In genomic region chr6:126419901-126420300, GRCh38 we compare ENCODE assay signal across 36 cellular contexts.
A peak's percentile ranks its signal among the peaks of the same experiment; 100 is the strongest.
DNase-seq lines count a peak whose midpoint lies in the region; ATAC-seq, FAIRE-seq and TF ChIP-seq lines count a peak whose summit lies in the region.
"Had no signal": no experiment of that assay in that cellular context is flagged by ENCODE, and none has a peak within 500 bp of the region (broad histone marks: within the 10 kb centered on the region; RNA-seq: fewer than 3 reads in every experiment).

No MANE protein-coding gene starts in this region.

- TF ChIP-seq CTCF in HepG2 (CRISPR knock-in tag; IDR thresholded peaks at IDR 0.05): no peak
- no peak for TF ChIP-seq CTCF in right lobe of liver (IDR thresholded peaks at IDR 0.05)
- no peak for TF ChIP-seq CTCF in A549 (IDR thresholded peaks at IDR 0.05)
- TF ChIP-seq CTCF in IMR-90 (conservative IDR thresholded peaks at IDR 0.05; ENCODE audit: low read depth, low read length): no peak
- TF ChIP-seq CTCF in K562 (IDR thresholded peaks at IDR 0.05 in 2 of 3, conservative IDR thresholded peaks at IDR 0.05 in 1 of 3; ENCODE audit: insufficient read depth in 2 of 3, low read depth in 1 of 3, low read length in 3 of 3): no peak
- no peak for TF ChIP-seq CTCF in H9 (conservative IDR thresholded peaks at IDR 0.05)

- no peak for TF ChIP-seq POLR2A in HepG2 (IDR thresholded peaks at IDR 0.05; ENCODE audit: insufficient read depth in 1 of 2, low read depth in 2 of 2, low read length in 2 of 2)
- TF ChIP-seq POLR2A in right lobe of liver (IDR thresholded peaks at IDR 0.05): no peak
- TF ChIP-seq POLR2A in A549 (IDR thresholded peaks at IDR 0.05; ENCODE audit: low read length): no peak
- TF ChIP-seq POLR2A in IMR-90 (IDR thresholded peaks at IDR 0.05; ENCODE audit: low read depth, low read length): no peak
- TF ChIP-seq POLR2A in K562 (conservative IDR thresholded peaks at IDR 0.05): no peak

- no peak overlapping the region for H3K4me2 ChIP-seq in HepG2 (ENCODE audit: low read depth, low read length)
- no peak overlapping the region for H3K4me2 ChIP-seq in A549
- no peak overlapping the region for H3K4me2 ChIP-seq in IMR-90 (ENCODE audit: low read depth, low read length)
- no peak overlapping the region for H3K4me2 ChIP-seq in K562 (ENCODE audit: insufficient read depth, low read length)
- H3K4me2 ChIP-seq in H9 (ENCODE audit: insufficient read depth, insufficient read length, low read length): no peak overlapping the region
- H3K4me2 ChIP-seq: BLaER1; BLaER1 treated with 17β-estradiol and CSF1 and Interleukin-3, amounts not matched to agents 10 nM and 100 nM had no signal

- H3K36me3 ChIP-seq in HepG2 (replicated peaks in 1 of 2; ENCODE audit: control insufficient read depth in 1 of 2, insufficient read depth in 2 of 2, low read length in 2 of 2) (no peaks in the 10 kb centered on the region), right lobe of liver (no peaks in the 10 kb centered on the region), IMR-90 (ENCODE audit: control insufficient read depth, insufficient read depth, low read length) (no peaks in the 10 kb centered on the region), K562 (ENCODE audit: control insufficient read depth, insufficient read depth, low read length) (no peaks in the 10 kb centered on the region)
- H3K36me3 ChIP-seq: BE2C; BLaER1; BLaER1 treated with 17β-estradiol and CSF1 and Interleukin-3, amounts not matched to agents 10 nM and 100 nM had no signal

- H3T11ph ChIP-seq in H9 (ENCODE audit: low read length): no peak overlapping the region

- no peak overlapping the region for H3K18ac ChIP-seq in IMR-90 (ENCODE audit: low read depth, low read length)
- no peak overlapping the region for H3K18ac ChIP-seq in H9 (ENCODE audit: insufficient read length, low read depth, low read length)

- no peaks in the 10 kb centered on the region for H3K23me2 ChIP-seq in H9 (ENCODE audit: insufficient read length, low read depth, low read length, poor library complexity, severe bottlenecking)

- H2BK15ac ChIP-seq in IMR-90 (ENCODE audit: low read depth, low read length) (no peak overlapping the region), H9 (ENCODE audit: low read depth, low read length) (no peak overlapping the region)

- H3K79me2 ChIP-seq in HepG2 (ENCODE audit: insufficient read depth, low read length) (no peaks in the 10 kb centered on the region), K562 (ENCODE audit: control insufficient read depth, insufficient read depth, low read length) (no peaks in the 10 kb centered on the region), H9 (ENCODE audit: insufficient read depth, low read length) (no peaks in the 10 kb centered on the region)

- ATAC-seq in HepG2: no peak
- ATAC-seq in right lobe of liver: no peak
- ATAC-seq in A549: no peak
- ATAC-seq in IMR-90 (ENCODE audit: low read depth): no peak
- no peak for ATAC-seq in K562
- ATAC-seq: CD8-positive, alpha-beta T cell had no signal

- no peak overlapping the region for H3K4me3 Mint-ChIP-seq in H9
- H3K4me3 Mint-ChIP-seq: B cell; CD14-positive monocyte; CD4-positive, alpha-beta memory T cell; CD4-positive, alpha-beta T cell; CD4-positive, CD25-positive, alpha-beta regulatory T cell; CD8-positive, alpha-beta memory T cell; CD8-positive, alpha-beta T cell had no signal

- in situ Hi-C loops in HepG2 (cut with HindIII; ENCODE audit: extremely low pct_ligation_motif_present, low pct_unique_long_range_greater_than_20kb): no loop called here
- in situ Hi-C loops in IMR-90 (cut with MboI; ENCODE audit: low sequenced_read_pairs): no loop called here
- in situ Hi-C loops in K562 (cut with MboI): no loop called here

- H3K4me3 ChIP-seq in HepG2 (replicated peaks in 1 of 3; ENCODE audit: insufficient read depth in 1 of 3, low read depth in 2 of 3, low read length in 3 of 3): no peak overlapping the region
- no peak overlapping the region for H3K4me3 ChIP-seq in right lobe of liver
- no peak overlapping the region for H3K4me3 ChIP-seq in A549
- H3K4me3 ChIP-seq in IMR-90 (ENCODE audit: insufficient read depth, low read depth, low read length): no peak overlapping the region
- H3K4me3 ChIP-seq in K562: no peak overlapping the region
- H3K4me3 ChIP-seq: BLaER1; BLaER1 treated with 17β-estradiol and CSF1 and Interleukin-3, amounts not matched to agents 10 nM and 100 nM had no signal

- H3K27ac ChIP-seq in HepG2 (ENCODE audit: extremely low read length, insufficient read depth, low read length) (no peak overlapping the region), right lobe of liver (no peak overlapping the region), A549 (no peak overlapping the region), IMR-90 (ENCODE audit: insufficient read depth, low read length) (no peak overlapping the region), K562 (ENCODE audit: extremely low read depth, low read depth, low read length) (no peak overlapping the region), H9 (ENCODE audit: insufficient read length, low read depth, low read length) (no peak overlapping the region)
- H3K27ac ChIP-seq: 22Rv1; BLaER1; BLaER1 treated with 17β-estradiol and CSF1 and Interleukin-3, amounts not matched to agents 10 nM and 100 nM; C4-2B had no signal

- DNase-seq in HepG2 (ENCODE audit: low spot score) (no peak), right lobe of liver (no peak), A549 (ENCODE audit: low read depth in 1 of 2, low spot score in 1 of 2) (no peak), IMR-90 (no peak), K562 (ENCODE audit: extremely low read depth in 1 of 4, low spot score in 3 of 4) (no peak), H9 (no peak), NCI-H524 (lab: John Stamatoyannopoulos, UW) (no peak), NCI-H524 treated with DMSO at 0.1 percent for 48 hours (lab: John Stamatoyannopoulos, UW) (no peak)
- DNase-seq: 8988T; ACHN; AML-193; BE2C; C1 segment of cervical spinal cord; Caco-2; Calu3; CD4-positive, alpha-beta memory T cell; CD4-positive, alpha-beta T cell; CD4-positive, CD25-positive, alpha-beta regulatory T cell; CD8-positive, alpha-beta memory T cell; CD8-positive, alpha-beta T cell; COR-L47; DMS 273 treated with DMSO at 0.1 percent for 48 hours; DMS153; DMS53; DMS79; DMS79 treated with DMSO at 0.1 percent for 48 hours; DND-41; EL had no signal

- H2BK120ac ChIP-seq in IMR-90 (ENCODE audit: low read depth, low read length): no peak overlapping the region
- no peak overlapping the region for H2BK120ac ChIP-seq in H9 (ENCODE audit: low read depth, low read length, poor library complexity, severe bottlenecking)

- H3K27me3 ChIP-seq in HepG2 (ENCODE audit: control insufficient read depth in 1 of 2, insufficient read depth in 2 of 2, low read length in 2 of 2): no peaks in the 10 kb centered on the region
- no peaks in the 10 kb centered on the region for H3K27me3 ChIP-seq in right lobe of liver
- no peaks in the 10 kb centered on the region for H3K27me3 ChIP-seq in IMR-90 (ENCODE audit: control insufficient read depth, insufficient read depth, low read length)
- no peaks in the 10 kb centered on the region for H3K27me3 ChIP-seq in K562 (ENCODE audit: control insufficient read depth in 2 of 2, insufficient read depth in 2 of 2, low read length in 2 of 2)
- H3K27me3 ChIP-seq in H9 (ENCODE audit: insufficient read depth, low read length): no peaks in the 10 kb centered on the region
- H3K27me3 ChIP-seq: BE2C; BLaER1; BLaER1 treated with 17β-estradiol and CSF1 and Interleukin-3, amounts not matched to agents 10 nM and 100 nM had no signal

- H2BK12ac ChIP-seq in H9 (ENCODE audit: insufficient read length, low read depth, low read length): no peak overlapping the region

- FAIRE-seq in HepG2 (lab: Jason Lieb, UNC) (no peak), A549 (lab: Jason Lieb, UNC) (no peak), K562 (lab: Jason Lieb, UNC) (no peak)
- FAIRE-seq: A204.1, D721Med had no signal

- no peak overlapping the region for H4K91ac ChIP-seq in IMR-90 (ENCODE audit: insufficient read depth, low read depth, low read length)
- no peak overlapping the region for H4K91ac ChIP-seq in H9 (ENCODE audit: insufficient read length, low read depth, low read length)

- no peak overlapping the region for H2BK20ac ChIP-seq in IMR-90 (ENCODE audit: low read depth, low read length)
- no peak overlapping the region for H2BK20ac ChIP-seq in H9 (ENCODE audit: low read depth, low read length, poor library complexity, severe bottlenecking)

- H3K27me3 Mint-ChIP-seq in H9 (ENCODE audit: low read depth): no peaks in the 10 kb centered on the region
- H3K27me3 Mint-ChIP-seq: B cell; CD4-positive, alpha-beta memory T cell; CD4-positive, alpha-beta T cell; CD4-positive, CD25-positive, alpha-beta regulatory T cell had no signal

- H4K8ac ChIP-seq in IMR-90 (ENCODE audit: low read depth in 2 of 2, low read length in 2 of 2) (no peak overlapping the region), H9 (replicated peaks; ENCODE audit: insufficient read length, low read depth, low read length) (no peak overlapping the region)

- TF ChIP-seq EP300 in HepG2 (IDR thresholded peaks at IDR 0.05; ENCODE audit: low read depth in 2 of 2, low read length in 2 of 2): no peak
- TF ChIP-seq EP300 in HepG2 (CRISPR knock-in tag; IDR thresholded peaks at IDR 0.05; ENCODE audit: borderline replicate concordance): no peak
- TF ChIP-seq EP300 in A549 (IDR thresholded peaks at IDR 0.05): no peak
- no peak for TF ChIP-seq EP300 in K562 (IDR thresholded peaks at IDR 0.05; ENCODE audit: low read length)

- H2BK5ac ChIP-seq in IMR-90 (ENCODE audit: low read depth, low read length, poor library complexity, severe bottlenecking) (no peak overlapping the region), H9 (ENCODE audit: insufficient read length, low read length) (no peak overlapping the region)

- H3K9me3 ChIP-seq in HepG2 (ENCODE audit: low read length): no peaks in the 10 kb centered on the region
- no peaks in the 10 kb centered on the region for H3K9me3 ChIP-seq in right lobe of liver
- H3K9me3 ChIP-seq in A549: no peaks in the 10 kb centered on the region; the same call in 2 of the 3 replicates
- H3K9me3 ChIP-seq in IMR-90 (ENCODE audit: control insufficient read depth, insufficient read depth, low read length): no peaks in the 10 kb centered on the region
- H3K9me3 ChIP-seq in K562 (replicated peaks; ENCODE audit: control insufficient read depth, insufficient read depth, low read depth, low read length): no peaks in the 10 kb centered on the region
- no peaks in the 10 kb centered on the region for H3K9me3 ChIP-seq in H9 (ENCODE audit: control insufficient read depth, low read depth, low read length)
- H3K9me3 ChIP-seq: BE2C, Caco-2 had no signal

- H3K9me1 ChIP-seq in IMR-90 (ENCODE audit: insufficient read depth, low read length) (no peaks in the 10 kb centered on the region), K562 (ENCODE audit: control insufficient read depth, insufficient read depth, low read length) (no peaks in the 10 kb centered on the region)

- no peaks in the 10 kb centered on the region for H3K79me1 ChIP-seq in IMR-90 (ENCODE audit: low read depth in 1 of 2, low read length in 2 of 2)
- no peaks in the 10 kb centered on the region for H3K79me1 ChIP-seq in H9 (ENCODE audit: insufficient read depth, low read depth, low read length, poor library complexity, severe bottlenecking)

- H4K5ac ChIP-seq in IMR-90 (ENCODE audit: low read depth, low read length) (no peak overlapping the region), H9 (ENCODE audit: insufficient read length, low read depth, low read length) (no peak overlapping the region)

- H3K56ac ChIP-seq in IMR-90 (ENCODE audit: extremely low read depth, insufficient read depth, low read length): no peak overlapping the region
- H3K56ac ChIP-seq in H9 (ENCODE audit: insufficient read length, low read depth, low read length): no peak overlapping the region

- H3K9me3 Mint-ChIP-seq in H9: peaks cover 18 to 20% of the 10 kb centered on the region in 2 experiments
- H3K9me3 Mint-ChIP-seq: CD4-positive, alpha-beta T cell; CD8-positive, alpha-beta T cell had no signal

- H4K20me1 ChIP-seq in HepG2 (ENCODE audit: insufficient read depth, low read length): no peaks in the 10 kb centered on the region
- no peaks in the 10 kb centered on the region for H4K20me1 ChIP-seq in IMR-90 (ENCODE audit: insufficient read depth, low read length)
- no peaks in the 10 kb centered on the region for H4K20me1 ChIP-seq in K562 (replicated peaks; ENCODE audit: control insufficient read depth, insufficient read depth, low read length)
- H4K20me1 ChIP-seq in H9 (ENCODE audit: control insufficient read depth, insufficient read depth, insufficient read length): no peaks in the 10 kb centered on the region
- H4K20me1 ChIP-seq: BLaER1; BLaER1 treated with 17β-estradiol and CSF1 and Interleukin-3, amounts not matched to agents 10 nM and 100 nM had no signal

- TF ChIP-seq RAD21 in HepG2 (CRISPR knock-in tag; IDR thresholded peaks at IDR 0.05) (no peak), A549 (conservative IDR thresholded peaks at IDR 0.05 in 1 of 2, IDR thresholded peaks at IDR 0.05 in 1 of 2) (no peak), IMR-90 (IDR thresholded peaks at IDR 0.05; ENCODE audit: low read length) (no peak), K562 (CRISPR knock-in tag; conservative IDR thresholded peaks at IDR 0.05 in 1 of 2, IDR thresholded peaks at IDR 0.05 in 1 of 2) (no peak)

- H3K27ac Mint-ChIP-seq in H9: peak overlapping the region in 1 of 3 experiments; percentile 4; a peak in 1 of 7 replicates
- H3K27ac Mint-ChIP-seq: B cell; CD4-positive, alpha-beta memory T cell; CD4-positive, alpha-beta T cell; CD4-positive, CD25-positive, alpha-beta regulatory T cell; CD8-positive, alpha-beta memory T cell; CD8-positive, alpha-beta T cell had no signal

- CTCF ChIA-PET in HepG2 (lab: Yijun Ruan, JAX; ENCODE audit: low intra/inter-chr PET ratio, low total read pairs): no interaction called here
- CTCF ChIA-PET in A549 (lab: Yijun Ruan, JAX): no interaction called here
- CTCF ChIA-PET in IMR-90 (lab: Yijun Ruan, JAX): no interaction called here
- CTCF ChIA-PET in K562 (lab: Yijun Ruan, JAX; ENCODE audit: low intra/inter-chr PET ratio): no interaction called here

- H3K23ac ChIP-seq in IMR-90 (ENCODE audit: low read depth, low read length): no peak overlapping the region
- no peak overlapping the region for H3K23ac ChIP-seq in H9 (ENCODE audit: insufficient read length, low read depth, low read length)

- no peak overlapping the region for H2AFZ ChIP-seq in HepG2 (ENCODE audit: low read length)
- no peak overlapping the region for H2AFZ ChIP-seq in IMR-90 (replicated peaks; ENCODE audit: low read length, poor library complexity)
- no peak overlapping the region for H2AFZ ChIP-seq in K562 (ENCODE audit: low read depth, low read length)
- H2AFZ ChIP-seq in H9 (ENCODE audit: low read length): no peak overlapping the region

- H3K36me3 Mint-ChIP-seq in H9 (ENCODE audit: insufficient read depth in 1 of 3, low read depth in 3 of 3): peaks cover 0 to 16% (median 5%) of the 10 kb centered on the region in 3 experiments; a peak in 6 of 7 replicates
- H3K36me3 Mint-ChIP-seq: CD14-positive monocyte; CD4-positive, alpha-beta memory T cell; CD4-positive, CD25-positive, alpha-beta regulatory T cell; CD8-positive, alpha-beta memory T cell; CD8-positive, alpha-beta T cell had no signal

- H3K9ac ChIP-seq in HepG2 (ENCODE audit: insufficient read depth, low read depth, low read length) (no peak overlapping the region), IMR-90 (ENCODE audit: low read depth, low read length) (no peak overlapping the region), K562 (ENCODE audit: insufficient read depth in 1 of 2, low read depth in 2 of 2, low read length in 2 of 2) (no peak overlapping the region), H9 (ENCODE audit: extremely low read depth, insufficient read length, low read length) (no peak overlapping the region)
- H3K9ac ChIP-seq: BLaER1; BLaER1 treated with 17β-estradiol and CSF1 and Interleukin-3, amounts not matched to agents 10 nM and 100 nM had no signal

- H3K14ac ChIP-seq in IMR-90 (replicated peaks; ENCODE audit: low read depth, low read length) (no peak overlapping the region), H9 (ENCODE audit: insufficient read depth, low read length) (no peak overlapping the region)

- H2AK9ac ChIP-seq in IMR-90 (replicated peaks; ENCODE audit: low read depth, low read length, poor library complexity): no peak overlapping the region

- H3K4me1 ChIP-seq in HepG2 (ENCODE audit: insufficient read depth, low read length) (no peaks in the 10 kb centered on the region), right lobe of liver (no peaks in the 10 kb centered on the region), A549 (no peaks in the 10 kb centered on the region), IMR-90 (ENCODE audit: control insufficient read depth, insufficient read depth, low read length) (no peaks in the 10 kb centered on the region), K562 (replicated peaks in 1 of 2; ENCODE audit: control insufficient read depth in 2 of 2, insufficient read depth in 2 of 2, low read length in 2 of 2) (no peaks in the 10 kb centered on the region), H9 (ENCODE audit: insufficient read depth, low read length) (no peaks in the 10 kb centered on the region)
- H3K4me1 ChIP-seq: BE2C; BLaER1; BLaER1 treated with 17β-estradiol and CSF1 and Interleukin-3, amounts not matched to agents 10 nM and 100 nM; Caco-2 had no signal

- H2AK5ac ChIP-seq in IMR-90 (ENCODE audit: low read depth, low read length) (no peak overlapping the region), H9 (ENCODE audit: insufficient read length, low read length) (no peak overlapping the region)

- POLR2A ChIA-PET in HepG2 (lab: Yijun Ruan, JAX): no interaction called here
- POLR2A ChIA-PET in A549 (lab: Yijun Ruan, JAX): no interaction called here
- POLR2A ChIA-PET in IMR-90 (lab: Charles Lee; ENCODE audit: unreplicated experiment): no interaction called here
- POLR2A ChIA-PET in K562 (lab: Yijun Ruan, JAX): interaction anchor here (0.8 kb wide), 2 partner anchors 194 to 342 kb away, joined by 3 to 4 read pairs; no protein-coding TSS in a partner anchor

- dilution Hi-C loops in IMR-90 (cut with HindIII; ENCODE audit: low sequenced_read_pairs, unreplicated experiment): no loop called here

- peaks cover 0 to 4% of the 10 kb centered on the region in 2 experiments; a peak in 3 of 4 replicates for H3K4me1 Mint-ChIP-seq in H9
- H3K4me1 Mint-ChIP-seq: B cell; CD14-positive monocyte; CD4-positive, alpha-beta memory T cell; CD4-positive, CD25-positive, alpha-beta regulatory T cell; CD8-positive, alpha-beta memory T cell had no signal

- no TSS peak for BruUV-seq in HepG2 (replicated peaks; lab: Mats Ljungman, UMichigan)
- no TSS peak for BruUV-seq in IMR-90 (replicated peaks; lab: Mats Ljungman, UMichigan)
- BruUV-seq in K562 (replicated peaks; lab: Mats Ljungman, UMichigan): no TSS peak

- intact Hi-C loops in HepG2 (cut with micrococcal nuclease; ENCODE audit: unreplicated experiment): no loop called here
- intact Hi-C loops in right lobe of liver (cut with DNase I): no loop called here
- intact Hi-C loops in IMR-90 (cut with micrococcal nuclease): no loop called here
- intact Hi-C loops in K562 (cut with micrococcal nuclease): no loop called here

- H3K4ac ChIP-seq in IMR-90 (ENCODE audit: low read depth, low read length): no peak overlapping the region
- no peak overlapping the region for H3K4ac ChIP-seq in H9 (ENCODE audit: low read depth, low read length)

Comparison
In these comparisons a context has a peak if more than half of its experiments do, and no peak if none do; other contexts are left out.
1. Of the 241 proteins assayed by ChIP-seq in both HepG2 and K562: peak only in HepG2: MAFF and MAFK; only in K562: none; in both: none; in neither: 239.